ENCODE assay signal across 8 cellular contexts in the genomic region with DNA sequence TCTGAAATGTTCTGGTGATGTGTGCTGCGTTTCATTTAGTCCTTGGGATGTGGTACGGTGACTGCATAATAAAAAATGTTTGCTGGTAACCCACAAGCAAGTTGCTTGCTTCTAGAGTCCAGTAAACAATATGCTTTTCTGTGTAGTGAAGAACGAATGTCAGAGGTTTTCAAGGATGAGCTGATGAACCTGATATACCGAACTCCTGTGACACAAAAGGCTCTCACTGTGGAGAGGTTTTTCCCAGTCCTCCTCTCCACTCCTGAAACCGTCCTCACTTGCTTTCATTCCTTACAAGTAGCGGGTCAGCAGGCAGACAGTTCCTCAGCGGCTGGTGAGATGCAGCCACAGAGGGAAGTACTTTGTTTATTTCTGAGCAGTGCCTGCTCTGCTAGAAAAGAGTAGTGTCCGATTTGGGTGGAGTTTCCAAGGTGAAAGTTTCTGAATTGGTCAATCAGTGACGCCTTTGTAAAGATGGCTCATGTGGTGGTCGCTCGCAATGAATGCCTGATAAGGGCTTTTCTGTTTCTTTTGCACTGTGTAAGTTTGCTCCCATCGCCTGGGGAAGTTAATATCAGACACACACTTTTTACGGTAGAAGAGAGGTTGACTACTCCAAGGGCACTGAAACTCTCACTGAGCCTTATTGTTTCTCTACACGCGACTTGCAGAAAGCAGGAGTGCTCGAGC. TPM values are rescaled to one million over a fixed set of nuclear protein-coding genes. Genes with fewer than 3 reads are reported as not detected.
A peak's percentile ranks its signal among the peaks of the same experiment; 100 is the strongest.
DNase-seq lines count a peak whose midpoint lies in the region; TF ChIP-seq lines count a peak whose summit lies in the region.

No MANE protein-coding gene starts in this region.

- no peak for TF ChIP-seq CTCF in NB4 (IDR thresholded peaks at IDR 0.05; ENCODE audit: low read depth, low read length)

- peak overlapping the region; percentile 82 for H3K4me3 ChIP-seq in NB4 (ENCODE audit: low read depth, low read length)
- H3K4me3 ChIP-seq in skeletal muscle tissue (ENCODE audit: low read length in 3 of 3) = peak overlapping the region; percentile 37 to 98 (median 85)

- DNase-seq in AG20443 (ENCODE audit: low spot score) = peak; percentile 47
- peak; percentile 85 for DNase-seq in NB4 (ENCODE audit: low read depth)
- peak; percentile 45 for DNase-seq in hippocampal formation (lab: John Stamatoyannopoulos, UW)
- no peak for DNase-seq in iPS-NIHi11 (ENCODE audit: low spot score)
- DNase-seq in NCI-H128 (lab: John Stamatoyannopoulos, UW; ENCODE audit: unreplicated experiment) = no peak

- H3K9ac ChIP-seq in skeletal muscle tissue (ENCODE audit: low read depth in 1 of 3, low read length in 3 of 3) = peak overlapping the region; percentile 79 to 96 (median 88)

- TF ChIP-seq POLR2A in GM19099 (IDR thresholded peaks at IDR 0.05; ENCODE audit: extremely low read depth, insufficient read length, low read depth) = peak; percentile 74
- TF ChIP-seq POLR2A in NB4 (IDR thresholded peaks at IDR 0.05; ENCODE audit: extremely low read depth, insufficient read length) = peak; percentile 60

- H3K27ac ChIP-seq in angular gyrus (ENCODE audit: low read depth, low read length) (peak overlapping the region; percentile 9), skeletal muscle tissue (ENCODE audit: low read depth, low read length) (peak overlapping the region; percentile 95)

- no peaks in the 10 kb centered on the region for H3K27me3 ChIP-seq in skeletal muscle tissue (ENCODE audit: control insufficient read depth in 3 of 3, insufficient read depth in 3 of 3, low read length in 3 of 3)

- H3K9me3 ChIP-seq in skeletal muscle tissue (ENCODE audit: control insufficient read depth in 3 of 3, low read length in 3 of 3) = no peaks in the 10 kb centered on the region

- H3K4me1 ChIP-seq in skeletal muscle tissue (ENCODE audit: control insufficient read depth in 3 of 3, insufficient read depth in 3 of 3, low read length in 3 of 3) = peaks cover 16 to 37% (median 34%) of the 10 kb centered on the region in 3 donors

- no peaks in the 10 kb centered on the region for H3K36me3 ChIP-seq in skeletal muscle tissue (ENCODE audit: control insufficient read depth in 3 of 3, insufficient read depth in 3 of 3, low read length in 3 of 3)

RNA-seq across cellular contexts. Expression of a gene that starts 3.0 kb away (rescaled TPM):
- 4.2 TPM for total RNA-seq in skeletal muscle tissue

Comparison
In these comparisons a context has a peak if more than half of its experiments do, and no peak if none do; other contexts are left out.
1. DNase-seq: peak in AG20443 (single experiment), NB4 (single experiment) and hippocampal formation (2 of 2); none in iPS-NIHi11 (single experiment) and NCI-H128 (single experiment).